10 cellular contexts compared by ENCODE assay signal in genomic region chr12:40262657-40263056, GRCh38. TPM values are rescaled to one million over a fixed set of nuclear protein-coding genes. Genes with fewer than 3 reads are reported as not detected.
DNase-seq lines count a peak whose midpoint lies in the region; ATAC-seq and TF ChIP-seq lines count a peak whose summit lies in the region.
"Had no signal": no experiment of that assay in that cellular context is flagged by ENCODE, and none has a peak within 500 bp of the region (broad histone marks: within the 10 kb centered on the region; RNA-seq: fewer than 3 reads in every experiment).

No MANE protein-coding gene starts in this region.

- ATAC-seq in GM18867 (IDR thresholded peaks at IDR 0.05; ENCODE audit: unreplicated experiment) (peak; percentile 75), GM21529 (IDR thresholded peaks at IDR 0.05; ENCODE audit: unreplicated experiment) (peak; percentile 85), HG03095 (IDR thresholded peaks at IDR 0.05; ENCODE audit: unreplicated experiment) (peak; percentile 89), PC-3 (no peak), sciatic nerve (no peak), upper lobe of right lung (no peak)
- ATAC-seq: activated T-cell treated with anti-CD3 and anti-CD28 coated beads, Interleukin-2, amount 50 U/mL, for 4 hours had no signal

- TF ChIP-seq CTCF in PC-3 (conservative IDR thresholded peaks at IDR 0.05; ENCODE audit: low read depth, low read length) (no peak), upper lobe of right lung (IDR thresholded peaks at IDR 0.05) (no peak)

- H3K79me2 ChIP-seq in PC-3 (ENCODE audit: low read length), result no peaks in the 10 kb centered on the region

- BruUV-seq in PC-3 (replicated peaks; lab: Mats Ljungman, UMichigan), result no TSS peak

- H3K4me1 ChIP-seq in adipocyte (ENCODE audit: control insufficient read depth, insufficient read depth, low read length) (no peaks in the 10 kb centered on the region), PC-3 (ENCODE audit: insufficient read depth, low read length) (no peaks in the 10 kb centered on the region), upper lobe of right lung (no peaks in the 10 kb centered on the region)

- H3F3A ChIP-seq in PC-3 (ENCODE audit: low read length, unreplicated experiment), result no peaks in the 10 kb centered on the region

- POLR2A ChIA-PET in PC-3 (lab: Charles Lee; ENCODE audit: unreplicated experiment), result no interaction called here

- H3K4me2 ChIP-seq in PC-3 (ENCODE audit: low read length), result no peak overlapping the region

- H3K36me3 ChIP-seq in adipocyte (ENCODE audit: control insufficient read depth, insufficient read depth, low read length, severe bottlenecking) (peaks cover 8% of the 10 kb centered on the region), PC-3 (ENCODE audit: low read depth, low read length) (no peaks in the 10 kb centered on the region), upper lobe of right lung (peaks cover 39% of the 10 kb centered on the region)

- DNase-seq in adipocyte (ENCODE audit: low read depth) (peak; percentile 5), ureter (ENCODE audit: low spot score) (no peak), PC-3 (no peak), sciatic nerve (ENCODE audit: low spot score) (no peak), upper lobe of right lung (no peak)
- DNase-seq: activated T-cell treated with anti-CD3 and anti-CD28 coated beads, Interleukin-2, amount 50 U/mL, for 4 hours; stimulated activated CD4-positive, alpha-beta T cell treated with anti-CD3 and anti-CD28 coated beads, Interleukin-12 subunit alpha, Interleukin-12 subunit beta, amount 100 ng/mL, for 4 hours had no signal

- H3K9me2 ChIP-seq in PC-3 (replicated peaks; ENCODE audit: low read length), result no peaks in the 10 kb centered on the region

- intact Hi-C loops in PC-3 (cut with micrococcal nuclease) (no loop called here), sciatic nerve (cut with DNase I) (no loop called here), upper lobe of right lung (cut with DNase I) (no loop called here)

- CTCF ChIA-PET in PC-3 (lab: Charles Lee), result no interaction called here

- peaks cover 6% of the 10 kb centered on the region for H3K9me3 ChIP-seq in adipocyte (ENCODE audit: control insufficient read depth, low read length)
- H3K9me3 ChIP-seq in PC-3 (ENCODE audit: low read length), result no peaks in the 10 kb centered on the region
- no peaks in the 10 kb centered on the region for H3K9me3 ChIP-seq in upper lobe of right lung

- H4K20me1 ChIP-seq in PC-3 (ENCODE audit: low read length), result no peaks in the 10 kb centered on the region

- no peak overlapping the region for H3K9ac ChIP-seq in adipocyte (ENCODE audit: low read length)
- H3K9ac ChIP-seq in PC-3 (ENCODE audit: low read length), result no peak overlapping the region

- H3K27me3 ChIP-seq in adipocyte (replicated peaks; ENCODE audit: control insufficient read depth, insufficient read depth, low read length), result no peaks in the 10 kb centered on the region
- H3K27me3 ChIP-seq in PC-3 (ENCODE audit: low read length), result no peaks in the 10 kb centered on the region
- no peaks in the 10 kb centered on the region for H3K27me3 ChIP-seq in upper lobe of right lung

- H3K27ac ChIP-seq in PC-3 (ENCODE audit: low read length), result no peak overlapping the region
- H3K27ac ChIP-seq in upper lobe of right lung, result no peak overlapping the region

- no peak overlapping the region for H2AFZ ChIP-seq in PC-3 (ENCODE audit: low read length)

- no peak overlapping the region for H3K4me3 ChIP-seq in adipocyte (ENCODE audit: low read length)
- no peak overlapping the region for H3K4me3 ChIP-seq in PC-3 (ENCODE audit: low read length)
- H3K4me3 ChIP-seq in upper lobe of right lung, result no peak overlapping the region

RNA-seq across cellular contexts. Expression of gene LRRK2, which starts 37.9 kb away (rescaled TPM):
- total RNA-seq in ureter, result 12.7 TPM
- total RNA-seq in PC-3 (2014; rRNA removed), result 0.33 TPM in 1 of 2 replicates, not detected in the other
- 51.7 TPM for total RNA-seq in sciatic nerve
- 415 TPM for total RNA-seq in upper lobe of right lung

Comparison
In these comparisons a context has a peak if more than half of its experiments do, and no peak if none do; other contexts are left out.
1. ATAC-seq: peak in GM18867 (single experiment), GM21529 (single experiment) and HG03095 (single experiment); none in PC-3 (single experiment), sciatic nerve (single experiment) and upper lobe of right lung (single experiment).
2. RNA of gene LRRK2, which starts 37.9 kb away (total RNA-seq): 415 TPM in upper lobe of right lung (single experiment), 51.7 TPM in sciatic nerve (single experiment) and 12.7 TPM in ureter (single experiment); 0.33 TPM in PC-3; every median in the first group is over 10 times any median in the second.